Comparison of ENCODE assay signal across 18 cellular contexts in genomic region chr16:88035292-88035691, GRCh38.
DNase-seq lines count a peak whose midpoint lies in the region; ATAC-seq, FAIRE-seq and TF ChIP-seq lines count a peak whose summit lies in the region.
"Had no signal": no experiment of that assay in that cellular context is flagged by ENCODE, and none has a peak within 500 bp of the region (broad histone marks: within the 10 kb centered on the region; RNA-seq: fewer than 3 reads in every experiment).

No MANE protein-coding gene starts in this region.

- intact Hi-C loops in HCT116 (cut with micrococcal nuclease) = no loop called here

- peak overlapping the region; percentile 75 for H2BK5ac ChIP-seq in neuronal stem cell (ENCODE audit: low read length)

- H3K4ac ChIP-seq in neuronal stem cell (ENCODE audit: low read length) = no peak overlapping the region

- no peak overlapping the region for H2BK120ac ChIP-seq in neuronal stem cell (ENCODE audit: low read depth, low read length)

- peak; percentile 54 to 80; a peak in 4 of 6 replicates for ATAC-seq in A549
- ATAC-seq in HCT116 = 0 out of 2 replicates have a peak, but pooled peaks have one; percentile 43
- ATAC-seq in HG02759 (IDR thresholded peaks at IDR 0.05; ENCODE audit: unreplicated experiment) = no peak
- no peak for ATAC-seq in stimulated activated naive CD8-positive, alpha-beta T cell treated with anti-CD3 and anti-CD28 coated beads, Interleukin-15, amount 100 ng/mL, for 72 hours

- TF ChIP-seq CTCF in A549 (IDR thresholded peaks at IDR 0.05) (no peak), HCT116 (IDR thresholded peaks at IDR 0.05 in 2 of 3, conservative IDR thresholded peaks at IDR 0.05 in 1 of 3; ENCODE audit: borderline replicate concordance in 1 of 3, insufficient read depth in 1 of 3, low read depth in 2 of 3, low read length in 2 of 3) (no peak), chondrocyte (IDR thresholded peaks at IDR 0.05) (no peak)

- H3K4me1 ChIP-seq in A549 (no peaks in the 10 kb centered on the region), HCT116 (ENCODE audit: control insufficient read depth in 1 of 2, insufficient read depth in 2 of 2, low read length in 2 of 2) (no peaks in the 10 kb centered on the region), neuronal stem cell (ENCODE audit: control insufficient read depth in 2 of 2, insufficient read depth in 1 of 2, low read depth in 1 of 2, low read length in 2 of 2) (no peaks in the 10 kb centered on the region)

- CTCF ChIA-PET in A549 (lab: Yijun Ruan, JAX) = no interaction called here
- CTCF ChIA-PET in HCT116 (lab: Charles Lee) = no interaction called here

- RAD21 ChIA-PET in HCT116 (lab: Charles Lee; ENCODE audit: low non-redundant PET in 1 of 2, low total read pairs in 2 of 2, uncharacterized antibody in 2 of 2, unreplicated experiment in 2 of 2) = no interaction called here

- H3K36me3 Mint-ChIP-seq in chondrocyte (ENCODE audit: low read depth) = peaks cover 23% of the 10 kb centered on the region

- no peak overlapping the region for H3K4me3 Mint-ChIP-seq in chondrocyte (ENCODE audit: unreplicated experiment)
- H3K4me3 Mint-ChIP-seq in stimulated activated naive CD8-positive, alpha-beta T cell treated with anti-CD3 and anti-CD28 coated beads, Interleukin-15, amount 100 ng/mL, for 72 hours = no peak overlapping the region
- H3K4me3 Mint-ChIP-seq: HFFc6 had no signal

- H3K9me3 Mint-ChIP-seq in chondrocyte (ENCODE audit: low read depth) = no peaks in the 10 kb centered on the region
- no peaks in the 10 kb centered on the region for H3K9me3 Mint-ChIP-seq in stimulated activated naive CD8-positive, alpha-beta T cell treated with anti-CD3 and anti-CD28 coated beads, Interleukin-15, amount 100 ng/mL, for 72 hours
- H3K9me3 Mint-ChIP-seq: HFFc6 had no signal

- no peak overlapping the region for H3K4me3 ChIP-seq in A549
- H3K4me3 ChIP-seq in HCT116 (replicated peaks in 1 of 2; ENCODE audit: low read depth in 1 of 2, low read length in 2 of 2) = no peak overlapping the region
- no peak overlapping the region for H3K4me3 ChIP-seq in neuronal stem cell (ENCODE audit: low read length in 2 of 2)

- no TSS peak for BruUV-seq in HCT116 (replicated peaks; lab: Mats Ljungman, UMichigan)

- no peak overlapping the region for H2BK12ac ChIP-seq in neuronal stem cell (ENCODE audit: low read length)

- no peak overlapping the region for H3K9ac ChIP-seq in HCT116 (ENCODE audit: low read length)
- H3K9ac ChIP-seq in neuronal stem cell (ENCODE audit: low read depth, low read length, poor library complexity) = peak overlapping the region; percentile 60

- WGBS in A549 (ENCODE audit: missing lambda C conversion rate) = 91% methylated on average over 13 of the region's 14 CpGs
- WGBS in neuronal stem cell (ENCODE audit: extremely low coverage in 2 of 2, insufficient read length in 2 of 2, insufficient replicate concordance in 1 of 2), 2 donors = no CpG with 5 or more reads among the region's 14 CpGs

- H3K18ac ChIP-seq in neuronal stem cell (ENCODE audit: low read length) = peak overlapping the region; percentile 83

- H2AFZ ChIP-seq in HCT116 (ENCODE audit: low read depth, low read length, poor library complexity, severe bottlenecking) (no peak overlapping the region), neuronal stem cell (ENCODE audit: low read length) (no peak overlapping the region)

- no peaks in the 10 kb centered on the region for H4K20me1 ChIP-seq in HCT116 (ENCODE audit: insufficient read depth)

- TF ChIP-seq RAD21 in A549 (conservative IDR thresholded peaks at IDR 0.05 in 1 of 2, IDR thresholded peaks at IDR 0.05 in 1 of 2) (no peak), HCT116 (IDR thresholded peaks at IDR 0.05; ENCODE audit: low read depth) (no peak)

- no peaks in the 10 kb centered on the region for H3K9me2 ChIP-seq in HCT116 (ENCODE audit: insufficient read depth)

- no peak overlapping the region for H2BK15ac ChIP-seq in neuronal stem cell (ENCODE audit: low read length)

- H3K27ac ChIP-seq in A549 (no peak overlapping the region), HCT116 (ENCODE audit: low read depth, low read length) (no peak overlapping the region), neuronal stem cell (replicated peaks; ENCODE audit: low read length) (no peak overlapping the region)

- no peak overlapping the region for H3K27ac Mint-ChIP-seq in chondrocyte (ENCODE audit: unreplicated experiment)
- peak overlapping the region in 1 of 2 donors; percentile 19 for H3K27ac Mint-ChIP-seq in stimulated activated naive CD8-positive, alpha-beta T cell treated with anti-CD3 and anti-CD28 coated beads, Interleukin-15, amount 100 ng/mL, for 72 hours
- H3K27ac Mint-ChIP-seq: HFFc6 had no signal

- POLR2A ChIA-PET in A549 (lab: Yijun Ruan, JAX) = no interaction called here
- POLR2A ChIA-PET in HCT116 (lab: Charles Lee) = no interaction called here

- DNase-seq in A549 (ENCODE audit: low read depth in 1 of 2, low spot score in 1 of 2) = no peak
- DNase-seq in HCT116 (ENCODE audit: low read depth, low spot score) = no peak
- DNase-seq in chondrocyte (ENCODE audit: low spot score) = peak; percentile 76
- no peak for DNase-seq in neuronal stem cell (ENCODE audit: low spot score)
- DNase-seq in cortex of kidney (lab: John Stamatoyannopoulos, UW) = no peak
- DNase-seq in stimulated activated naive CD8-positive, alpha-beta T cell treated with anti-CD3 and anti-CD28 coated beads, Interleukin-15, amount 100 ng/mL, for 72 hours = no peak
- DNase-seq: DMS79, HFFc6, NCI-H1417 treated with DMSO at 0.1 percent for 48 hours, NCI-H1930, NCI-H345, NCI-H524 treated with DMSO at 0.1 percent for 48 hours, SIG-M5 had no signal

- H3K23ac ChIP-seq in neuronal stem cell (ENCODE audit: low read depth, low read length, poor library complexity) = peak overlapping the region; percentile 73

- H3K27me3 ChIP-seq in HCT116 (ENCODE audit: insufficient read depth, low read length) = no peaks in the 10 kb centered on the region
- H3K27me3 ChIP-seq in neuronal stem cell (ENCODE audit: control insufficient read depth in 3 of 3, insufficient read depth in 3 of 3, low read depth in 1 of 3, low read length in 3 of 3) = no peaks in the 10 kb centered on the region

- H3K4me2 ChIP-seq in A549 (no peak overlapping the region), HCT116 (ENCODE audit: low read length) (no peak overlapping the region), neuronal stem cell (ENCODE audit: insufficient read depth, low read length, poor library complexity, severe bottlenecking) (no peak overlapping the region)

- no peaks in the 10 kb centered on the region for H3K4me1 Mint-ChIP-seq in chondrocyte (ENCODE audit: low read depth)
- no peaks in the 10 kb centered on the region for H3K4me1 Mint-ChIP-seq in stimulated activated naive CD8-positive, alpha-beta T cell treated with anti-CD3 and anti-CD28 coated beads, Interleukin-15, amount 100 ng/mL, for 72 hours

- no peaks in the 10 kb centered on the region for H3K79me2 ChIP-seq in HCT116 (ENCODE audit: insufficient read depth, low read length)

- no peak for TF ChIP-seq EP300 in A549 (IDR thresholded peaks at IDR 0.05)

- H2AK5ac ChIP-seq in neuronal stem cell (ENCODE audit: low read depth, low read length) = no peak overlapping the region

- TF ChIP-seq POLR2A in A549 (IDR thresholded peaks at IDR 0.05; ENCODE audit: low read length) (no peak), HCT116 (IDR thresholded peaks at IDR 0.05; ENCODE audit: borderline replicate concordance, extremely low read depth, insufficient read depth, insufficient read length) (no peak)

- no peak overlapping the region for H4K91ac ChIP-seq in neuronal stem cell (ENCODE audit: low read depth, low read length, poor library complexity)

- H3K14ac ChIP-seq in neuronal stem cell (ENCODE audit: low read length) = no peak overlapping the region

- H3K36me3 ChIP-seq in HCT116 (ENCODE audit: control insufficient read depth in 1 of 2, insufficient read depth in 2 of 2, low read length in 2 of 2) = no peaks in the 10 kb centered on the region; a peak in 1 of 4 replicates
- peaks cover 7 to 25% of the 10 kb centered on the region in 2 donors for H3K36me3 ChIP-seq in neuronal stem cell (replicated peaks in 1 of 2; ENCODE audit: control insufficient read depth in 2 of 2, insufficient read depth in 2 of 2, low read length in 2 of 2)

- H3K79me1 ChIP-seq in neuronal stem cell (ENCODE audit: low read depth, low read length) = peaks cover 2% of the 10 kb centered on the region

- no peak for FAIRE-seq in A549 (lab: Jason Lieb, UNC)
- FAIRE-seq: A204.1, D721Med, GM12892, GM18507 had no signal

- no peak overlapping the region for H4K8ac ChIP-seq in neuronal stem cell (ENCODE audit: low read depth, low read length)

- H3K27me3 Mint-ChIP-seq in chondrocyte (ENCODE audit: low read depth) = no peaks in the 10 kb centered on the region
- no peaks in the 10 kb centered on the region for H3K27me3 Mint-ChIP-seq in stimulated activated naive CD8-positive, alpha-beta T cell treated with anti-CD3 and anti-CD28 coated beads, Interleukin-15, amount 100 ng/mL, for 72 hours

- H3K9me3 ChIP-seq in A549 = no peaks in the 10 kb centered on the region
- no peaks in the 10 kb centered on the region for H3K9me3 ChIP-seq in HCT116 (ENCODE audit: control insufficient read depth in 1 of 2, insufficient read depth in 1 of 2, low read depth in 1 of 2, low read length in 2 of 2)
- H3K9me3 ChIP-seq in neuronal stem cell (replicated peaks in 1 of 2; ENCODE audit: control insufficient read depth in 2 of 2, insufficient read depth in 1 of 2, low read depth in 1 of 2, low read length in 2 of 2) = no peaks in the 10 kb centered on the region

TF ChIP-seq in HCT116, 20 proteins besides CTCF, POLR2A, EP300 and RAD21 (continues in another document):
- TF ChIP-seq ZNF274 (IDR thresholded peaks at IDR 0.05; ENCODE audit: low read depth, low read length) (no peak), CBX3 (IDR thresholded peaks at IDR 0.05; ENCODE audit: low read depth) (no peak), ZBTB33 (IDR thresholded peaks at IDR 0.05; ENCODE audit: extremely low read depth, insufficient replicate concordance, low read length) (no peak), SRF (IDR thresholded peaks at IDR 0.05; ENCODE audit: low read depth) (no peak), SIN3A (IDR thresholded peaks at IDR 0.05; ENCODE audit: low read depth) (no peak), EZH2phosphoT487 (IDR thresholded peaks at IDR 0.05; ENCODE audit: borderline replicate concordance) (no peak), EZH2 (IDR thresholded peaks at IDR 0.05) (no peak)

Comparison
In these comparisons a context has a peak if more than half of its experiments do, and no peak if none do; other contexts are left out.
1. ATAC-seq: peak in A549 (2 of 2) and HCT116 (single experiment); none in HG02759 (single experiment) and stimulated activated naive CD8-positive, alpha-beta T cell treated with anti-CD3 and anti-CD28 coated beads, Interleukin-15, amount 100 ng/mL, for 72 hours (single experiment).